9 cellular contexts compared by ENCODE assay signal in genomic region chr17:82107341-82107860, GRCh38. TPM values are rescaled to one million over a fixed set of nuclear protein-coding genes. Genes with fewer than 3 reads are reported as not detected.
DNase-seq lines count a peak whose midpoint lies in the region; ATAC-seq and TF ChIP-seq lines count a peak whose summit lies in the region.
"Had no signal": no experiment of that assay in that cellular context is flagged by ENCODE, and none has a peak within 500 bp of the region (broad histone marks: within the 10 kb centered on the region; RNA-seq: fewer than 3 reads in every experiment).

No MANE protein-coding gene starts in this region.

- DNase-seq in BE2C, result peak; percentile 39
- DNase-seq in activated CD8-positive, alpha-beta T cell treated with anti-CD3 and anti-CD28 coated beads, Interleukin-2, amount 10 ng/mL, durations not matched to agents 7 days and 5 days, result no peak
- no peak for DNase-seq in lower lobe of right lung
- no peak for DNase-seq in pons (ENCODE audit: low spot score)
- DNase-seq in glomerular visceral epithelial cell (ENCODE audit: extremely low spot score), result no peak

- no peak overlapping the region for H3K4me3 Mint-ChIP-seq in activated CD8-positive, alpha-beta T cell treated with anti-CD3 and anti-CD28 coated beads, Interleukin-2, amount 10 ng/mL, durations not matched to agents 7 days and 5 days

- no peak for ATAC-seq in activated CD8-positive, alpha-beta T cell treated with anti-CD3 and anti-CD28 coated beads, Interleukin-2, amount 10 ng/mL, durations not matched to agents 7 days and 5 days
- ATAC-seq in lower lobe of right lung (no peak), HG03469 (IDR thresholded peaks at IDR 0.05; ENCODE audit: unreplicated experiment) (no peak), HG03108 (IDR thresholded peaks at IDR 0.05; ENCODE audit: unreplicated experiment) (no peak)

- peak; percentile 41 for TF ChIP-seq CTCF in BE2C (IDR thresholded peaks at IDR 0.05; ENCODE audit: low read depth, low read length)
- TF ChIP-seq CTCF in GM12872 (IDR thresholded peaks at IDR 0.05; ENCODE audit: insufficient read depth, low read depth, low read length), result peak; percentile 44; the same call in 2 of the 3 replicates
- no peak for TF ChIP-seq CTCF in lower lobe of right lung (IDR thresholded peaks at IDR 0.05)

- CTCF ChIA-PET in activated CD8-positive, alpha-beta T cell treated with anti-CD3 and anti-CD28 coated beads, Interleukin-2, amount 10 ng/mL, durations not matched to agents 7 days and 5 days (lab: Charles Lee), result interaction anchor here (1.5 to 1.9 kb wide), 3 partner anchors 13 to 77 kb away, joined by 6 to 16 read pairs (median 9); no protein-coding TSS in a partner anchor

- peaks cover 4% of the 10 kb centered on the region; the same call in 1 of the 2 replicates for H3K36me3 ChIP-seq in BE2C
- H3K36me3 ChIP-seq in lower lobe of right lung, result no peaks in the 10 kb centered on the region

- H3K27me3 ChIP-seq in BE2C, result no peaks in the 10 kb centered on the region
- H3K27me3 ChIP-seq in lower lobe of right lung (ENCODE audit: low read depth), result no peaks in the 10 kb centered on the region

- H3K4me1 Mint-ChIP-seq in activated CD8-positive, alpha-beta T cell treated with anti-CD3 and anti-CD28 coated beads, Interleukin-2, amount 10 ng/mL, durations not matched to agents 7 days and 5 days (ENCODE audit: low read depth), result peaks cover 44% of the 10 kb centered on the region

- no peaks in the 10 kb centered on the region for H3K9me3 Mint-ChIP-seq in activated CD8-positive, alpha-beta T cell treated with anti-CD3 and anti-CD28 coated beads, Interleukin-2, amount 10 ng/mL, durations not matched to agents 7 days and 5 days (ENCODE audit: insufficient read depth)

- peak overlapping the region; percentile 91 for H3K27ac ChIP-seq in lower lobe of right lung

- peak overlapping the region; percentile 96 for H3K27ac Mint-ChIP-seq in activated CD8-positive, alpha-beta T cell treated with anti-CD3 and anti-CD28 coated beads, Interleukin-2, amount 10 ng/mL, durations not matched to agents 7 days and 5 days

- POLR2A ChIA-PET in activated CD8-positive, alpha-beta T cell treated with anti-CD3 and anti-CD28 coated beads, Interleukin-2, amount 10 ng/mL, durations not matched to agents 7 days and 5 days (lab: Charles Lee), result interaction anchor here (1.0 kb wide), 1 partner anchor 9 kb away, joined by 5 read pairs; the partner anchor contains the start of gene FASN

- H3K4me3 ChIP-seq in BE2C (ENCODE audit: low read depth, low read length) (no peak overlapping the region), lower lobe of right lung (no peak overlapping the region)
- H3K4me3 ChIP-seq: HAP-1 had no signal

- H3K9me3 ChIP-seq in BE2C, result no peaks in the 10 kb centered on the region; the same call in 1 of the 2 replicates
- H3K9me3 ChIP-seq in lower lobe of right lung, result no peaks in the 10 kb centered on the region
- H3K9me3 ChIP-seq: HAP-1 had no signal

- no peaks in the 10 kb centered on the region for H3K27me3 Mint-ChIP-seq in activated CD8-positive, alpha-beta T cell treated with anti-CD3 and anti-CD28 coated beads, Interleukin-2, amount 10 ng/mL, durations not matched to agents 7 days and 5 days (ENCODE audit: low read depth)

- H3K4me1 ChIP-seq in BE2C, result peaks cover 28% of the 10 kb centered on the region
- H3K4me1 ChIP-seq in lower lobe of right lung, result peaks cover 61% of the 10 kb centered on the region

- intact Hi-C loops in lower lobe of right lung (cut with DNase I), result no loop called here

- H3K36me3 Mint-ChIP-seq in activated CD8-positive, alpha-beta T cell treated with anti-CD3 and anti-CD28 coated beads, Interleukin-2, amount 10 ng/mL, durations not matched to agents 7 days and 5 days (ENCODE audit: low read depth), result no peaks in the 10 kb centered on the region

RNA-seq across cellular contexts. Expression of gene FASN, which starts 9.4 kb away (rescaled TPM):
- 379 TPM for polyA plus RNA-seq in BE2C (2012; ENCODE audit: insufficient read depth, insufficient read length, low read depth)
- 100 to 1,000 TPM; 255 to 261 TPM for total RNA-seq in activated CD8-positive, alpha-beta T cell treated with anti-CD3 and anti-CD28 coated beads, Interleukin-2, amount 10 ng/mL, durations not matched to agents 7 days and 5 days
- 302 TPM for total RNA-seq in lower lobe of right lung

RNA-seq across cellular contexts. Expression of gene DUS1L, which starts 41.8 kb away (rescaled TPM):
- polyA plus RNA-seq in BE2C (2012; ENCODE audit: insufficient read depth, insufficient read length, low read depth), result 415 TPM
- 100 to 1,000 TPM; 126 to 127 TPM for total RNA-seq in activated CD8-positive, alpha-beta T cell treated with anti-CD3 and anti-CD28 coated beads, Interleukin-2, amount 10 ng/mL, durations not matched to agents 7 days and 5 days
- total RNA-seq in lower lobe of right lung, result 85.1 TPM

RNA-seq across cellular contexts. Expression of gene GPS1, which starts 55.7 kb away (rescaled TPM):
- 585 TPM for polyA plus RNA-seq in BE2C (2012; ENCODE audit: insufficient read depth, insufficient read length, low read depth)
- total RNA-seq in activated CD8-positive, alpha-beta T cell treated with anti-CD3 and anti-CD28 coated beads, Interleukin-2, amount 10 ng/mL, durations not matched to agents 7 days and 5 days, result 100 to 1,000 TPM in 1 of 2 experiments, 10 to 100 TPM in 1; 97.6 to 104 TPM
- 71.5 TPM for total RNA-seq in lower lobe of right lung

RNA-seq across cellular contexts. Expression of gene RFNG, which starts 55.8 kb away (rescaled TPM):
- polyA plus RNA-seq in BE2C (2012; ENCODE audit: insufficient read depth, insufficient read length, low read depth), result 73.1 TPM
- 10 to 100 TPM; 19.4 to 20.8 TPM for total RNA-seq in activated CD8-positive, alpha-beta T cell treated with anti-CD3 and anti-CD28 coated beads, Interleukin-2, amount 10 ng/mL, durations not matched to agents 7 days and 5 days
- 35.1 TPM for total RNA-seq in lower lobe of right lung
